27 cellular contexts compared by ENCODE assay signal in the genomic region with DNA sequence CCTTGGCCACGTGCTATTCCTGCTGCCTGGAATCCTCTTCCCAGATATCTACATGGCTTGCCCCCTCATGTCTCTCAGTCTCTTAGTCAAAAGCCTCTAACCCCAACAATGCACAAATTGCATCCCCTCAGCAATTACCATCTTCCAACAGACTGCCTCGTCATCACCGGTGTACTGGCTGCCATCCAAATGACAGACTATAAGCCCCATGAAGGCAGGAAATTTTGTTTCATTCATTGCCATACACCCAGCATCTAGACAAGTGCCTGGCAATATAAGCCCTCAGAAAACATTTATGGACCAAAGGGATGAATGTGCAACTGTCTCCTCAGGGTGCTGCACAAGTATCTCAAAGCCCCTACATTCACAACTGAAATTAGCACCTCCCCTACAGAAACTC. TPM values are rescaled to one million over a fixed set of nuclear protein-coding genes. Genes with fewer than 3 reads are reported as not detected.
"Had no signal": no experiment of that assay in that cellular context is flagged by ENCODE, and none has a peak within 500 bp of the region (broad histone marks: within the 10 kb centered on the region; RNA-seq: fewer than 3 reads in every experiment).

No MANE protein-coding gene starts in this region.

- H3K27ac Mint-ChIP-seq: naive thymus-derived CD8-positive, alpha-beta T cell; natural killer cell treated with Interleukin-12 subunit alpha and Interleukin-12 subunit beta and Interleukin-15 and Interleukin-18, amount 100 ng/mL, for 72 hours; neural progenitor cell; stimulated activated effector memory CD8-positive, alpha-beta T cell treated with anti-CD3 and anti-CD28 coated beads, Interleukin-12 subunit alpha, Interleukin-12 subunit beta, amount 100 ng/mL, for 72 hours; stimulated activated naive B cell treated with anti-CD40 and anti-IgM and Interleukin-4, amounts not matched to agents 10 μg/mL and 1 μg/mL and 100 μg/mL, for 72 hours; stimulated activated naive CD8-positive, alpha-beta T cell treated with anti-CD3 and anti-CD28 coated beads, Interleukin-15, Interleukin-2, amounts not matched to agents 100 ng/mL and 50 ng/mL, for 24 hours; type B pancreatic cell had no signal

- H3K27ac ChIP-seq: neural progenitor cell, ovary, parathyroid adenoma, psoas muscle, right lobe of liver, upper lobe of right lung had no signal

- H3K4me2 ChIP-seq: neural progenitor cell had no signal

- H3K4me3 ChIP-seq: neural progenitor cell, ovary, psoas muscle, right lobe of liver, sigmoid colon, stomach, thoracic aorta, thyroid gland, transverse colon, upper lobe of right lung, uterus had no signal

- ATAC-seq: naive thymus-derived CD8-positive, alpha-beta T cell; natural killer cell treated with Interleukin-12 subunit alpha and Interleukin-12 subunit beta and Interleukin-15 and Interleukin-18, amount 100 ng/mL, for 72 hours; psoas muscle; right cardiac atrium; right lobe of liver; stimulated activated effector memory CD8-positive, alpha-beta T cell treated with anti-CD3 and anti-CD28 coated beads, Interleukin-12 subunit alpha, Interleukin-12 subunit beta, amount 100 ng/mL, for 72 hours; stimulated activated naive B cell treated with anti-CD40 and anti-IgM and Interleukin-4, amounts not matched to agents 10 μg/mL and 1 μg/mL and 100 μg/mL, for 72 hours; upper lobe of right lung had no signal

- H3K36me3 Mint-ChIP-seq: naive thymus-derived CD8-positive, alpha-beta T cell; natural killer cell treated with Interleukin-12 subunit alpha and Interleukin-12 subunit beta and Interleukin-15 and Interleukin-18, amount 100 ng/mL, for 72 hours; neural progenitor cell; stimulated activated effector memory CD8-positive, alpha-beta T cell treated with anti-CD3 and anti-CD28 coated beads, Interleukin-12 subunit alpha, Interleukin-12 subunit beta, amount 100 ng/mL, for 72 hours; stimulated activated naive B cell treated with anti-CD40 and anti-IgM and Interleukin-4, amounts not matched to agents 10 μg/mL and 1 μg/mL and 100 μg/mL, for 72 hours had no signal

- H3K4me3 Mint-ChIP-seq: naive thymus-derived CD8-positive, alpha-beta T cell; natural killer cell treated with Interleukin-12 subunit alpha and Interleukin-12 subunit beta and Interleukin-15 and Interleukin-18, amount 100 ng/mL, for 72 hours; neural progenitor cell; stimulated activated effector memory CD8-positive, alpha-beta T cell treated with anti-CD3 and anti-CD28 coated beads, Interleukin-12 subunit alpha, Interleukin-12 subunit beta, amount 100 ng/mL, for 72 hours; stimulated activated naive B cell treated with anti-CD40 and anti-IgM and Interleukin-4, amounts not matched to agents 10 μg/mL and 1 μg/mL and 100 μg/mL, for 72 hours; stimulated activated naive CD8-positive, alpha-beta T cell treated with anti-CD3 and anti-CD28 coated beads, Interleukin-15, Interleukin-2, amounts not matched to agents 100 ng/mL and 50 ng/mL, for 24 hours; type B pancreatic cell had no signal

- H3K9me3 ChIP-seq: ovary, psoas muscle, right lobe of liver, sigmoid colon, stomach, thoracic aorta, thyroid gland, transverse colon, upper lobe of right lung, uterus had no signal

- H2AFZ ChIP-seq: parathyroid adenoma had no signal

- H3K9ac ChIP-seq: neural progenitor cell, parathyroid adenoma had no signal

- H3K4me1 ChIP-seq: right lobe of liver, uterus had no signal

- H3K36me3 ChIP-seq: neural progenitor cell, ovary, right lobe of liver, stomach, thyroid gland, transverse colon, upper lobe of right lung, uterus had no signal

- FAIRE-seq: small intestine had no signal

- DNase-seq: naive thymus-derived CD8-positive, alpha-beta T cell; occipital lobe; ovary; posterior cingulate gyrus; psoas muscle; right cardiac atrium; right lobe of liver; sigmoid colon; small intestine; stimulated activated CD4-positive, alpha-beta T cell treated with anti-CD3 and anti-CD28 coated beads, Interleukin-15, amount 100 ng/mL, for 24 hours; stimulated activated CD4-positive, alpha-beta T cell treated with anti-CD3 and anti-CD28 coated beads, Interleukin-2, amount 100 ng/mL, for 24 hours; stimulated activated CD4-positive, alpha-beta T cell treated with anti-CD3 and anti-CD28 coated beads, Interleukin-2, amount 100 ng/mL, for 48 hours; stimulated activated CD4-positive, alpha-beta T cell treated with anti-CD3 and anti-CD28 coated beads, Interleukin-4, amount 100 ng/mL, for 24 hours; stimulated activated naive B cell treated with anti-CD40 and anti-IgM and Interleukin-4, amounts not matched to agents 10 μg/mL and 1 μg/mL and 100 μg/mL, for 72 hours; stimulated activated naive CD4-positive, alpha-beta T cell treated with Interleukin-2 at 50 U/mL for 16 hours; stomach; thyroid gland; transverse colon; upper lobe of right lung; uterus had no signal

- H3K27me3 ChIP-seq: ovary, right lobe of liver, sigmoid colon, stomach, thyroid gland, upper lobe of right lung, uterus had no signal

- H3K9me3 Mint-ChIP-seq: naive thymus-derived CD8-positive, alpha-beta T cell; natural killer cell treated with Interleukin-12 subunit alpha and Interleukin-12 subunit beta and Interleukin-15 and Interleukin-18, amount 100 ng/mL, for 72 hours; neural progenitor cell; stimulated activated effector memory CD8-positive, alpha-beta T cell treated with anti-CD3 and anti-CD28 coated beads, Interleukin-12 subunit alpha, Interleukin-12 subunit beta, amount 100 ng/mL, for 72 hours; stimulated activated naive B cell treated with anti-CD40 and anti-IgM and Interleukin-4, amounts not matched to agents 10 μg/mL and 1 μg/mL and 100 μg/mL, for 72 hours; stimulated activated naive CD8-positive, alpha-beta T cell treated with anti-CD3 and anti-CD28 coated beads, Interleukin-15, Interleukin-2, amounts not matched to agents 100 ng/mL and 50 ng/mL, for 24 hours; type B pancreatic cell had no signal

RNA-seq across cellular contexts. Expression of a gene that starts 5.8 kb away (rescaled TPM):
- total RNA-seq: naive thymus-derived CD8-positive, alpha-beta T cell had no signal
- polyA plus RNA-seq: naive thymus-derived CD8-positive, alpha-beta T cell had no signal
